In the genomic region with DNA sequence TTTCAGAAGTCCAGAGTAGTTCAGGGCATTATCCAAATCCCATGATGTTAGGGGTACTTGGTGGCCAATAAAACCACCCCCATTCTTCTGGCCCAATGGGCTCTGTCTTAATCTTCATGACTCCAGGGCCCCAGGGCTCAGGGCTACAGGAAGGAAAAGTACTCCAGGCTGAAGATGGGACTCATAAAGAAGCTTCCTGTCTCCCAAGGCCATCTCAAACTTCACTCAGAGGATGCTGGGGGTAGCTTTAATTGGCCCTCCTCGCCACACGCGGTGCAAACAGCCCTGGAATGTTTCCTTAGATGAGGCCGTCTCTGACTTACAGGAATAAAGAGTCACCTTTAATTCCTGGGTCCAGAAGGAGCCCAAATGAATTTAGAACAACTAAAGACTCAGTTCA, we compare ENCODE assay signal across 8 cellular contexts.
"Had no signal": no experiment of that assay in that cellular context is flagged by ENCODE, and none has a peak within 500 bp of the region (broad histone marks: within the 10 kb centered on the region; RNA-seq: fewer than 3 reads in every experiment).

No MANE protein-coding gene starts in this region.

- H3K9me3 ChIP-seq: HAP-1 had no signal

- H3K4me1 ChIP-seq: HAP-1 had no signal

- H2AFZ ChIP-seq: GM23248 had no signal

- H3K27ac ChIP-seq: GM23248, HL-60 had no signal

- DNase-seq: GM23248, GOT3, H7 had no signal

- H3K9ac ChIP-seq: GM23248 had no signal

- H3K36me3 ChIP-seq: HAP-1 had no signal

- H3K4me3 ChIP-seq: GM23248, HAP-1, K562 had no signal

- ATAC-seq: HCT116, HepG2, K562 had no signal
